Comparison of ENCODE assay signal across 20 cellular contexts in the genomic region with DNA sequence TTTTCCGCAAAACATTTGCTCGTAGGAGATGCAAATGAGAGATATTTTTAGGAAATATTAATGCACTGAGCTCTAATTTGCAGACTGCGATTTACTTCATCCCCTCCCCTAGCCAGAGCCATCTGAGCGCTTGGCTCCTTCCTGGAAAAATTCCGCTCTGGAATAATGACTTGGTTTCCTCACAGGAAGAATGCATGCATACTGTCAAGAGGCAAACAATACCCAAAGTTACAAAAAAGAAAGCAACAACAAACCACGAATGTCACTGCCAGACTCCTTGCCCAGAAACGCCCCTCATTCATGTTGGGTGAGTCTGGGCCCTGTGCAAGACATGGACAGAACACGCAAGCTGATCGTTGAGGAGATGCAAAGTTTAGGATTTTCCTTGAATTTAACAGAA. TPM values are rescaled to one million over a fixed set of nuclear protein-coding genes. Genes with fewer than 3 reads are reported as not detected.
DNase-seq lines count a peak whose midpoint lies in the region; ATAC-seq, FAIRE-seq and TF ChIP-seq lines count a peak whose summit lies in the region.
"Had no signal": no experiment of that assay in that cellular context is flagged by ENCODE, and none has a peak within 500 bp of the region (broad histone marks: within the 10 kb centered on the region; RNA-seq: fewer than 3 reads in every experiment).

No MANE protein-coding gene starts in this region.

- no peak overlapping the region for H2BK20ac ChIP-seq in H9 (ENCODE audit: low read depth, low read length, poor library complexity, severe bottlenecking)

- ATAC-seq in heart left ventricle: peak in 2 of 4 donors; percentile 66 to 74
- no peak for ATAC-seq in thoracic aorta (ENCODE audit: insufficient number of reproducible peaks, low FRiP score, low read depth)
- ATAC-seq: HCT116 had no signal

- H3K4me3 ChIP-seq in heart left ventricle (peak overlapping the region in 8 of 12 donors; percentile 1 to 29 (median 20)), astrocyte (ENCODE audit: insufficient read depth, low read depth, low read length) (no peak overlapping the region), thoracic aorta (peak overlapping the region; percentile 28)
- H3K4me3 ChIP-seq: SJSA1 had no signal

- H3K56ac ChIP-seq in H9 (ENCODE audit: insufficient read length, low read depth, low read length): no peak overlapping the region

- 62 to 71% (median 67%) methylated on average over 9 of the region's 9 CpGs for WGBS in heart left ventricle, 4 donors
- WGBS in H9 (ENCODE audit: extremely low coverage, insufficient read length, low lambda C conversion rate): no CpG with 5 or more reads among the region's 9 CpGs

- TF ChIP-seq CTCF in heart left ventricle (IDR thresholded peaks at IDR 0.05): no peak
- TF ChIP-seq CTCF in astrocyte (IDR thresholded peaks at IDR 0.05; ENCODE audit: insufficient read depth, low read depth, low read length): no peak
- no peak for TF ChIP-seq CTCF in thoracic aorta (IDR thresholded peaks at IDR 0.05)
- TF ChIP-seq CTCF in H9 (conservative IDR thresholded peaks at IDR 0.05): no peak

- peaks cover 63% of the 10 kb centered on the region for H3K27me3 Mint-ChIP-seq in astrocyte (ENCODE audit: low read depth, unreplicated experiment)
- H3K27me3 Mint-ChIP-seq in H9 (ENCODE audit: low read depth): peaks cover 20% of the 10 kb centered on the region

- DNase-seq in heart left ventricle (no peak), cardiac septum (ENCODE audit: low spot score) (no peak), astrocyte (ENCODE audit: low read depth) (no peak), lung microvascular endothelial cell (ENCODE audit: low read depth in 2 of 2) (peak; percentile 34 to 81), thoracic aorta (ENCODE audit: low spot score) (no peak), A172 (ENCODE audit: low spot score) (no peak), nucleus accumbens (lab: John Stamatoyannopoulos, UW) (no peak), H9 (no peak)
- DNase-seq: C1 segment of cervical spinal cord, DND-41, KBM-7, NCI-H1436 treated with DMSO at 0.1 percent for 48 hours, NCI-H2029 treated with DMSO at 0.1 percent for 48 hours, NCI-H510A, NCI-H774 had no signal

- H3K9me3 ChIP-seq in heart left ventricle (no peaks in the 10 kb centered on the region), astrocyte (ENCODE audit: insufficient read depth, low read depth, low read length) (no peaks in the 10 kb centered on the region), thoracic aorta (no peaks in the 10 kb centered on the region), H9 (ENCODE audit: control insufficient read depth, low read depth, low read length) (no peaks in the 10 kb centered on the region)
- H3K9me3 ChIP-seq: SJSA1 had no signal

- peak; percentile 20 for FAIRE-seq in astrocyte (lab: Jason Lieb, UNC)
- FAIRE-seq: G401.6 had no signal

- peaks cover 6% of the 10 kb centered on the region for H3K4me1 Mint-ChIP-seq in astrocyte (ENCODE audit: low read depth, unreplicated experiment)
- H3K4me1 Mint-ChIP-seq in H9: peaks cover 15 to 25% of the 10 kb centered on the region in 2 experiments

- H3K4ac ChIP-seq in H9 (ENCODE audit: low read depth, low read length): no peak overlapping the region

- no peak for TF ChIP-seq POLR2A in heart left ventricle (IDR thresholded peaks at IDR 0.05)

- H2AK5ac ChIP-seq in H9 (ENCODE audit: insufficient read length, low read length): no peak overlapping the region

- H3K4me1 ChIP-seq in heart left ventricle (peaks cover 0 to 12% (median 4%) of the 10 kb centered on the region in 12 donors), astrocyte (ENCODE audit: insufficient read depth, low read length) (peaks cover 3% of the 10 kb centered on the region), thoracic aorta (ENCODE audit: control insufficient read depth in 1 of 2, low read depth in 2 of 2) (peaks cover 19 to 45% of the 10 kb centered on the region in 2 donors), H9 (ENCODE audit: insufficient read depth, low read length) (no peaks in the 10 kb centered on the region; the same call in 1 of the 2 replicates)

- no peak overlapping the region for H3K27ac Mint-ChIP-seq in astrocyte (ENCODE audit: unreplicated experiment)
- no peak overlapping the region for H3K27ac Mint-ChIP-seq in H9

- no peaks in the 10 kb centered on the region for H4K20me1 ChIP-seq in astrocyte (ENCODE audit: insufficient read depth, low read length)
- no peaks in the 10 kb centered on the region for H4K20me1 ChIP-seq in H9 (ENCODE audit: control insufficient read depth, insufficient read depth, insufficient read length)

- no peak overlapping the region for H3K23ac ChIP-seq in H9 (ENCODE audit: insufficient read length, low read depth, low read length)

- no peaks in the 10 kb centered on the region for H3K79me1 ChIP-seq in H9 (ENCODE audit: insufficient read depth, low read depth, low read length, poor library complexity, severe bottlenecking)

- no peaks in the 10 kb centered on the region for H3K23me2 ChIP-seq in H9 (ENCODE audit: insufficient read length, low read depth, low read length, poor library complexity, severe bottlenecking)

- H3K18ac ChIP-seq in H9 (ENCODE audit: insufficient read length, low read depth, low read length): no peak overlapping the region

- H2BK12ac ChIP-seq in H9 (ENCODE audit: insufficient read length, low read depth, low read length): no peak overlapping the region

- H3K36me3 Mint-ChIP-seq in astrocyte (ENCODE audit: low read depth, unreplicated experiment) (peaks cover 2% of the 10 kb centered on the region), H9 (ENCODE audit: insufficient read depth in 1 of 3, low read depth in 3 of 3) (no peaks in the 10 kb centered on the region)

- H3K27me3 ChIP-seq in heart left ventricle (peaks cover 0 to 3% (median 0%) of the 10 kb centered on the region in 9 donors), astrocyte (ENCODE audit: insufficient read depth, low read length) (peaks cover 7% of the 10 kb centered on the region), thoracic aorta (replicated peaks; ENCODE audit: insufficient read depth) (no peaks in the 10 kb centered on the region), H9 (ENCODE audit: insufficient read depth, low read length) (no peaks in the 10 kb centered on the region; the same call in 1 of the 2 replicates)
- H3K27me3 ChIP-seq: SJSA1 had no signal

- H4K5ac ChIP-seq in H9 (ENCODE audit: insufficient read length, low read depth, low read length): no peak overlapping the region

- intact Hi-C loops in heart left ventricle (cut with DNase I): no loop called here
- intact Hi-C loops in cardiac septum (cut with DNase I): loop anchor here (2.0 kb wide), 1 partner anchor 36 kb away; no protein-coding TSS in a partner anchor

- no peak overlapping the region for H4K91ac ChIP-seq in H9 (ENCODE audit: insufficient read length, low read depth, low read length)

- no peak overlapping the region for H2BK15ac ChIP-seq in H9 (ENCODE audit: low read depth, low read length)

- H2BK5ac ChIP-seq in H9 (ENCODE audit: insufficient read length, low read length): no peak overlapping the region

- H3T11ph ChIP-seq in H9 (ENCODE audit: low read length): no peak overlapping the region

- no peaks in the 10 kb centered on the region for H3K79me2 ChIP-seq in astrocyte (ENCODE audit: insufficient read depth, low read length)
- no peaks in the 10 kb centered on the region for H3K79me2 ChIP-seq in H9 (ENCODE audit: insufficient read depth, low read length)

- H4K8ac ChIP-seq in H9 (replicated peaks; ENCODE audit: insufficient read length, low read depth, low read length): no peak overlapping the region

- H3K14ac ChIP-seq in H9 (ENCODE audit: insufficient read depth, low read length): no peak overlapping the region

- H3K9ac ChIP-seq in astrocyte (ENCODE audit: low read length): no peak overlapping the region
- no peak overlapping the region for H3K9ac ChIP-seq in H9 (ENCODE audit: extremely low read depth, insufficient read length, low read length)

- H3K4me2 ChIP-seq in astrocyte (ENCODE audit: low read length) (no peak overlapping the region), H9 (ENCODE audit: insufficient read depth, insufficient read length, low read length) (no peak overlapping the region)

- peaks cover 2% of the 10 kb centered on the region for H3K9me3 Mint-ChIP-seq in astrocyte (ENCODE audit: unreplicated experiment)
- no peaks in the 10 kb centered on the region; a peak in 2 of 5 replicates for H3K9me3 Mint-ChIP-seq in H9

- no peak overlapping the region for H2BK120ac ChIP-seq in H9 (ENCODE audit: low read depth, low read length, poor library complexity, severe bottlenecking)

- H2AFZ ChIP-seq in astrocyte (ENCODE audit: low read depth, low read length): no peak overlapping the region
- H2AFZ ChIP-seq in H9 (ENCODE audit: low read length): no peak overlapping the region

- H3K36me3 ChIP-seq in heart left ventricle: no peaks in the 10 kb centered on the region
- H3K36me3 ChIP-seq in astrocyte (ENCODE audit: insufficient read depth, low read length): no peaks in the 10 kb centered on the region
- H3K36me3 ChIP-seq in thoracic aorta: no peaks in the 10 kb centered on the region
- H3K36me3 ChIP-seq: SJSA1 had no signal

- H3K27ac ChIP-seq in heart left ventricle (peak overlapping the region in 10 of 12 donors; percentile 18 to 85 (median 63)), astrocyte (ENCODE audit: low read depth, low read length) (no peak overlapping the region), thoracic aorta (peak overlapping the region in 1 of 2 donors; percentile 34), H9 (ENCODE audit: insufficient read length, low read depth, low read length) (no peak overlapping the region)
- H3K27ac ChIP-seq: 22Rv1, RWPE1, SJSA1 had no signal

- H3K4me3 Mint-ChIP-seq in astrocyte (ENCODE audit: unreplicated experiment) (no peak overlapping the region), H9 (no peak overlapping the region)

RNA-seq across cellular contexts. Expression of gene ADARB1, which starts 17.9 kb away (rescaled TPM):
- total RNA-seq in heart left ventricle: 10 to 100 TPM in 8 of 9 donors, 1 to 10 TPM in 1; 6.9 to 16.3 (median 12.1) TPM
- 10 to 100 TPM in 1 of 2 donors, 1 to 10 TPM in 1; 8.9 to 11.5 TPM for polyA plus RNA-seq in heart left ventricle
- 13.7 TPM for total RNA-seq in cardiac septum
- 18.4 and 25.8 TPM in 2 replicates for total RNA-seq in astrocyte
- total RNA-seq in lung microvascular endothelial cell: 15.3 and 23.8 TPM in 2 replicates
- 100 to 1,000 TPM; 124 to 201 TPM for total RNA-seq in thoracic aorta
- 13.3 and 15.7 TPM in 2 replicates for total RNA-seq in A172 (2014; rRNA removed; shearing (Covaris generic))
- total RNA-seq in H9 (2021): 14.1 and 15.8 TPM in 2 replicates

Comparison
In these comparisons a context has a peak if more than half of its experiments do, and no peak if none do; other contexts are left out.
1. DNase-seq: peak in lung microvascular endothelial cell (2 of 2); none in heart left ventricle (0 of 5), cardiac septum (single experiment), astrocyte (single experiment), thoracic aorta (single experiment), A172 (single experiment), nucleus accumbens (0 of 56) and H9 (single experiment).
2. H3K27ac ChIP-seq: peak in heart left ventricle (10 of 12); none in astrocyte (single experiment) and H9 (single experiment).